ENCODE assay signal across 21 cellular contexts in genomic region chr11:44244649-44245308, GRCh38.
DNase-seq lines count a peak whose midpoint lies in the region; ATAC-seq and TF ChIP-seq lines count a peak whose summit lies in the region.
"Had no signal": no experiment of that assay in that cellular context is flagged by ENCODE, and none has a peak within 500 bp of the region (broad histone marks: within the 10 kb centered on the region; RNA-seq: fewer than 3 reads in every experiment).

No MANE protein-coding gene starts in this region.

- H3K4me1 ChIP-seq in HUES6 (ENCODE audit: control insufficient read depth, insufficient read depth, low read length) (peaks cover 31% of the 10 kb centered on the region), iPS-20b (ENCODE audit: insufficient read depth, low read length) (peaks cover 30% of the 10 kb centered on the region), skeletal muscle satellite cell (ENCODE audit: control insufficient read depth, insufficient read depth, low read length) (peaks cover 57% of the 10 kb centered on the region)
- H3K4me1 ChIP-seq: adrenal gland, spleen had no signal

- H3K27ac ChIP-seq in HUES6 (ENCODE audit: low read depth, low read length) (peak overlapping the region; percentile 64; the same call in 1 of the 2 replicates), iPS-20b (ENCODE audit: low read length) (peak overlapping the region; percentile 86)
- H3K27ac ChIP-seq: adrenal gland, spleen, suprapubic skin had no signal

- DNase-seq in astrocyte of the spinal cord (ENCODE audit: low read depth, low spot score) (peak; percentile 46), head of caudate nucleus (no peak), NCI-H2171 (lab: John Stamatoyannopoulos, UW) (no peak)
- DNase-seq in activated CD4-positive, alpha-beta T cell treated with anti-CD3 and anti-CD28 coated beads, Interleukin-2, amount 50 U/mL, for 48 hours, result no peak
- DNase-seq: adrenal gland; cerebellar nuclear complex; COR-L47; foreskin melanocyte; left ventricle myocardium superior; NCI-H1092; NCI-H2081 treated with DMSO at 0.1 percent for 48 hours; NCI-H69; SHP77 treated with DMSO at 0.1 percent for 48 hours; spleen; stimulated activated CD8-positive, alpha-beta memory T cell treated with anti-CD3 and anti-CD28 coated beads, Interleukin-4, amount 100 ng/mL, for 48 hours had no signal

- H3K27me3 ChIP-seq in HUES6 (ENCODE audit: control insufficient read depth, insufficient read depth, low read length) (no peaks in the 10 kb centered on the region), iPS-20b (ENCODE audit: insufficient read depth, low read length) (no peaks in the 10 kb centered on the region), skeletal muscle satellite cell (ENCODE audit: control insufficient read depth, insufficient read depth, low read length) (no peaks in the 10 kb centered on the region)
- H3K27me3 ChIP-seq: adrenal gland, spleen, suprapubic skin had no signal

- H3K4me3 ChIP-seq in HUES6 (ENCODE audit: low read depth, low read length), result no peak overlapping the region
- no peak overlapping the region for H3K4me3 ChIP-seq in astrocyte of the spinal cord (ENCODE audit: low read depth, low read length)
- H3K4me3 ChIP-seq in iPS-20b (ENCODE audit: low read length), result peak overlapping the region; percentile 53; the same call in 1 of the 2 replicates
- no peak overlapping the region for H3K4me3 ChIP-seq in skeletal muscle satellite cell (ENCODE audit: low read length)
- H3K4me3 ChIP-seq: adrenal gland, K562, spleen, suprapubic skin had no signal

- no peak for TF ChIP-seq CTCF in astrocyte of the spinal cord (IDR thresholded peaks at IDR 0.05; ENCODE audit: low read depth, low read length)

- in situ Hi-C loops in astrocyte of the spinal cord (cut with HindIII; ENCODE audit: low sequenced_read_pairs), result no loop called here

- no peak for ATAC-seq in HG03159 (IDR thresholded peaks at IDR 0.05; ENCODE audit: unreplicated experiment)
- ATAC-seq: K562, left ventricle myocardium superior had no signal

- peak overlapping the region; percentile 17 for H3K4me2 ChIP-seq in skeletal muscle satellite cell (ENCODE audit: low read length)

- H3K36me3 ChIP-seq in HUES6 (ENCODE audit: control insufficient read depth, insufficient read depth, low read length) (peaks cover 8% of the 10 kb centered on the region), iPS-20b (ENCODE audit: insufficient read depth, low read depth, low read length) (peaks cover 15% of the 10 kb centered on the region; the same call in 1 of the 2 replicates), skeletal muscle satellite cell (ENCODE audit: insufficient read depth, low read length) (peaks cover 5% of the 10 kb centered on the region)
- H3K36me3 ChIP-seq: adrenal gland had no signal

- H3K9ac ChIP-seq in HUES6 (ENCODE audit: low read length) (no peak overlapping the region), iPS-20b (ENCODE audit: low read depth, low read length) (peak overlapping the region; percentile 55; the same call in 1 of the 2 replicates), skeletal muscle satellite cell (ENCODE audit: low read depth, low read length) (no peak overlapping the region)

- intact Hi-C loops in head of caudate nucleus (cut with DNase I), result no loop called here

- H3K9me3 ChIP-seq in HUES6 (ENCODE audit: control insufficient read depth, insufficient read depth, low read depth, low read length), result no peaks in the 10 kb centered on the region
- H3K9me3 ChIP-seq in iPS-20b (ENCODE audit: insufficient read depth, low read depth, low read length), result no peaks in the 10 kb centered on the region
- no peaks in the 10 kb centered on the region for H3K9me3 ChIP-seq in skeletal muscle satellite cell (replicated peaks; ENCODE audit: low read length)
- H3K9me3 ChIP-seq: adrenal gland, spleen, suprapubic skin had no signal
